14 cellular contexts compared by ENCODE assay signal in the genomic region with DNA sequence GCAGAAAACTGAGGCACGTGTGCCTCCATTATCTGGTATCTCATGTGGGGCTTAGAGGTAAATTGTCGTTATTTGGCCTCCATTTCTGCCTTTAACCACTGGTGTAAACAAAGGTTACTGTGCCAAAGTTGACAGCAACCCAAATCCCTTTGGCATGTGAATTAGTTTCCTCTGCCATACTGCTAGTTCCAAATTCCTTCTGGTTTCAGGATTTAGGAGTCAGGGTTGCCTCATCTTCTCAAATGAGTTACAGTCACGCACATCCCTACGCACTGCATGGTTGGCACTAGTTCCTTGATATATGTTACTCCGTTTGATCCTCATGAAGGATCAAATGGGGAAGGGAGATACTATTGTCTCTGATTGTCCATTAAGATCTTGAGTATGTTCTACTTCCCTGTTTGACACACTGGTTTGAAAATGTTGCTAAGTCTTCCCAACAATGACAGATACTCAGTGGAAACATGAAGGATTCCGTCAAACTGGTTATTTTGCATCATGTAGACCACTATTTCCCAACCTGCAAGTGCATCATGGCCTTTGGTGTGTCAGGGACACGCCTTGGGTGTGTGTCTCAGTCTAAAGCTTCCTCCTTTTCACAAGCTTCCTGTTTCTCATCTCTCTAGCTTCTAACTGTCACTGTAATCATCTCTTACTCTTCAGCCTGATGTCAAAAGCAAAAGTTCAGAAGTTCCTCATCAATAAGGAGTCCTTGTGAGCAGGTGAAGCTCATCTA. TPM values are rescaled to one million over a fixed set of nuclear protein-coding genes. Genes with fewer than 3 reads are reported as not detected.
DNase-seq lines count a peak whose midpoint lies in the region; ATAC-seq and TF ChIP-seq lines count a peak whose summit lies in the region.
"Had no signal": no experiment of that assay in that cellular context is flagged by ENCODE, and none has a peak within 500 bp of the region (broad histone marks: within the 10 kb centered on the region; RNA-seq: fewer than 3 reads in every experiment).

A gene with protein sequence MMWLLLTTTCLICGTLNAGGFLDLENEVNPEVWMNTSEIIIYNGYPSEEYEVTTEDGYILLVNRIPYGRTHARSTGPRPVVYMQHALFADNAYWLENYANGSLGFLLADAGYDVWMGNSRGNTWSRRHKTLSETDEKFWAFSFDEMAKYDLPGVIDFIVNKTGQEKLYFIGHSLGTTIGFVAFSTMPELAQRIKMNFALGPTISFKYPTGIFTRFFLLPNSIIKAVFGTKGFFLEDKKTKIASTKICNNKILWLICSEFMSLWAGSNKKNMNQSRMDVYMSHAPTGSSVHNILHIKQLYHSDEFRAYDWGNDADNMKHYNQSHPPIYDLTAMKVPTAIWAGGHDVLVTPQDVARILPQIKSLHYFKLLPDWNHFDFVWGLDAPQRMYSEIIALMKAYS (plus strand): TSS at position 655 of the 736 bp plus-strand sequence. CDS start 1,386 bp downstream, outside the sequence.

- TF ChIP-seq CTCF in HCT116 (IDR thresholded peaks at IDR 0.05 in 2 of 3, conservative IDR thresholded peaks at IDR 0.05 in 1 of 3; ENCODE audit: borderline replicate concordance in 1 of 3, insufficient read depth in 1 of 3, low read depth in 2 of 3, low read length in 2 of 3) = no peak
- no peak for TF ChIP-seq CTCF in OCI-LY3 (IDR thresholded peaks at IDR 0.05; ENCODE audit: low read depth, low read length)
- no peak for TF ChIP-seq CTCF in spleen (IDR thresholded peaks at IDR 0.05 in 8 of 11, conservative IDR thresholded peaks at IDR 0.05 in 3 of 11)

- RAD21 ChIA-PET in HCT116 (lab: Charles Lee; ENCODE audit: low non-redundant PET in 1 of 2, low total read pairs in 2 of 2, uncharacterized antibody in 2 of 2, unreplicated experiment in 2 of 2) = no interaction called here

- H3K27ac ChIP-seq in HCT116 (ENCODE audit: low read depth, low read length) (no peak within 1 kb of the TSS), OCI-LY3 (ENCODE audit: low read length) (peak within 1 kb of the TSS; percentile 99), spleen (peak within 1 kb of the TSS in 6 of 8 donors; percentile 10 to 86 (median 77))
- H3K27ac ChIP-seq in effector memory CD4-positive, alpha-beta T cell (ENCODE audit: insufficient read depth, low read length, poor library complexity, severe bottlenecking) = no peak within 1 kb of the TSS

- H3K4me2 ChIP-seq in HCT116 (ENCODE audit: low read length) (no peak within 1 kb of the TSS), OCI-LY3 (ENCODE audit: low read length) (peak within 1 kb of the TSS; percentile 91)

- CTCF ChIA-PET in HCT116 (lab: Charles Lee) = interaction anchor here (0.8 to 2.1 kb wide), 2 partner anchors 31 to 194 kb away, joined by 5 to 6 read pairs; no protein-coding TSS in a partner anchor

- H3K4me1 ChIP-seq in HCT116 (ENCODE audit: control insufficient read depth in 1 of 2, insufficient read depth in 2 of 2, low read length in 2 of 2) (no peaks in the 10 kb centered on the region), OCI-LY3 (ENCODE audit: low read length) (peaks cover 85% of the 10 kb centered on the region), spleen (no peaks in the 10 kb centered on the region)
- no peaks in the 10 kb centered on the region for H3K4me1 ChIP-seq in effector memory CD4-positive, alpha-beta T cell (ENCODE audit: control insufficient read depth, insufficient read depth, low read length, poor library complexity, severe bottlenecking)

- H3K27me3 ChIP-seq in HCT116 (ENCODE audit: insufficient read depth, low read length) = no peaks in the 10 kb centered on the region
- no peaks in the 10 kb centered on the region for H3K27me3 ChIP-seq in OCI-LY3 (ENCODE audit: low read depth, low read length)
- no peaks in the 10 kb centered on the region for H3K27me3 ChIP-seq in spleen (replicated peaks in 1 of 7)
- no peaks in the 10 kb centered on the region for H3K27me3 ChIP-seq in effector memory CD4-positive, alpha-beta T cell (replicated peaks; ENCODE audit: control insufficient read depth, insufficient read depth, low read length, poor library complexity, severe bottlenecking)

- WGBS in spleen, 5 donors = 67 to 89% (median 76%) methylated on average over 7 of the region's 7 CpGs

- no peak for TF ChIP-seq RAD21 in HCT116 (IDR thresholded peaks at IDR 0.05; ENCODE audit: low read depth)

- H4K20me1 ChIP-seq in HCT116 (ENCODE audit: insufficient read depth) = no peaks in the 10 kb centered on the region
- no peaks in the 10 kb centered on the region for H4K20me1 ChIP-seq in OCI-LY3 (ENCODE audit: insufficient read depth, low read length)

- H3K9ac ChIP-seq in HCT116 (ENCODE audit: low read length) (no peak within 1 kb of the TSS), OCI-LY3 (ENCODE audit: low read length) (peak within 1 kb of the TSS; percentile 88)

- POLR2A ChIA-PET in HCT116 (lab: Charles Lee) = no interaction called here

- H2AFZ ChIP-seq in HCT116 (ENCODE audit: low read depth, low read length, poor library complexity, severe bottlenecking) (peak within 1 kb of the TSS; percentile 59), OCI-LY3 (ENCODE audit: low read depth, low read length) (peak within 1 kb of the TSS; percentile 60)

- BruUV-seq in HCT116 (replicated peaks; lab: Mats Ljungman, UMichigan) = no TSS peak

- ATAC-seq in HCT116 = no peak

- H3K9me2 ChIP-seq in HCT116 (ENCODE audit: insufficient read depth) = no peaks in the 10 kb centered on the region

- DNase-seq in HCT116 (ENCODE audit: low read depth, low spot score) (no peak), fibroblast of gingiva (ENCODE audit: low read depth) (peak; percentile 47), spleen (peak; percentile 71), NCI-H1694 treated with DMSO at 0.1 percent for 48 hours (lab: John Stamatoyannopoulos, UW) (no peak), NK-92 (lab: John Stamatoyannopoulos, UW; ENCODE audit: unreplicated experiment) (no peak)
- no peak for DNase-seq in effector memory CD4-positive, alpha-beta T cell
- DNase-seq: activated CD4-positive, alpha-beta T cell treated with anti-CD3 and anti-CD28 coated beads, Interleukin-2, amount 50 U/mL, for 4 hours; activated naive CD4-positive, alpha-beta T cell treated with Interleukin-2 at 50 U/mL for 16 hours; central memory CD4-positive, alpha-beta T cell; H7; NCI-H187; NCI-H748 treated with DMSO at 0.1 percent for 48 hours had no signal

- H3K36me3 ChIP-seq in HCT116 (ENCODE audit: control insufficient read depth in 1 of 2, insufficient read depth in 2 of 2, low read length in 2 of 2) (no peaks in the 10 kb centered on the region), OCI-LY3 (replicated peaks; ENCODE audit: low read depth, low read length) (peaks cover 21% of the 10 kb centered on the region), spleen (peaks cover 0 to 6% (median 0%) of the 10 kb centered on the region in 6 donors)
- no peaks in the 10 kb centered on the region for H3K36me3 ChIP-seq in effector memory CD4-positive, alpha-beta T cell (ENCODE audit: control insufficient read depth, insufficient read depth, low read length)

- H3K79me2 ChIP-seq in HCT116 (ENCODE audit: insufficient read depth, low read length) (no peaks in the 10 kb centered on the region), OCI-LY3 (ENCODE audit: low read length) (peaks cover 17% of the 10 kb centered on the region)

- H3K4me3 ChIP-seq in HCT116 (replicated peaks in 1 of 2; ENCODE audit: low read depth in 1 of 2, low read length in 2 of 2) (no peak within 1 kb of the TSS), OCI-LY3 (ENCODE audit: low read length) (peak within 1 kb of the TSS; percentile 83), spleen (peak within 1 kb of the TSS in 1 of 8 donors; percentile 41)
- no peak within 1 kb of the TSS for H3K4me3 ChIP-seq in effector memory CD4-positive, alpha-beta T cell (ENCODE audit: insufficient read depth, low read depth, low read length, poor library complexity, severe bottlenecking)

- intact Hi-C loops in HCT116 (cut with micrococcal nuclease) = no loop called here
- intact Hi-C loops in spleen (cut with DNase I; ENCODE audit: low total_unique reads) = no loop called here

- TF ChIP-seq POLR2A in HCT116 (IDR thresholded peaks at IDR 0.05; ENCODE audit: borderline replicate concordance, extremely low read depth, insufficient read depth, insufficient read length) (no peak), spleen (IDR thresholded peaks at IDR 0.05) (no peak)

- H3K9me3 ChIP-seq in HCT116 (ENCODE audit: control insufficient read depth in 1 of 2, insufficient read depth in 1 of 2, low read depth in 1 of 2, low read length in 2 of 2) (no peaks in the 10 kb centered on the region), OCI-LY3 (ENCODE audit: insufficient read depth, low read length) (no peaks in the 10 kb centered on the region), spleen (no peaks in the 10 kb centered on the region)
- no peaks in the 10 kb centered on the region for H3K9me3 ChIP-seq in effector memory CD4-positive, alpha-beta T cell (ENCODE audit: control insufficient read depth, low read length)

TF ChIP-seq in HCT116, 20 proteins besides CTCF, POLR2A, EP300 and RAD21:
- TF ChIP-seq SP1 (IDR thresholded peaks at IDR 0.05; ENCODE audit: low read depth) = no peak
- TF ChIP-seq ZNF274 (IDR thresholded peaks at IDR 0.05; ENCODE audit: low read depth, low read length) = no peak

RNA-seq across cellular contexts. Expression of the gene that starts here (rescaled TPM):
- total RNA-seq in HCT116 (2021; ENCODE audit: unreplicated experiment) (not detected), spleen (1 to 10 TPM in 4 of 7 donors, under 1 TPM in 1, not detected in 2; 0.92 to 7.1 (median 2.5) TPM)
- not detected in 2 replicates for polyA plus RNA-seq in HCT116 (2012)
- under 1 TPM; 0.07 to 0.16 (median 0.08) TPM for polyA plus RNA-seq in spleen
- total RNA-seq: H7, renal cortical epithelial cell had no signal

Comparison
In these comparisons a context has a peak if more than half of its experiments do, and no peak if none do; other contexts are left out.
1. DNase-seq: peak in fibroblast of gingiva (single experiment) and spleen (single experiment); none in HCT116 (single experiment), effector memory CD4-positive, alpha-beta T cell (0 of 3), NCI-H1694 treated with DMSO at 0.1 percent for 48 hours (single experiment) and NK-92 (single experiment).
2. H3K27ac ChIP-seq: peak in OCI-LY3 (single experiment) and spleen (6 of 8); none in HCT116 (single experiment) and effector memory CD4-positive, alpha-beta T cell (single experiment).